Comparison of ENCODE assay signal across 17 cellular contexts in the genomic region with DNA sequence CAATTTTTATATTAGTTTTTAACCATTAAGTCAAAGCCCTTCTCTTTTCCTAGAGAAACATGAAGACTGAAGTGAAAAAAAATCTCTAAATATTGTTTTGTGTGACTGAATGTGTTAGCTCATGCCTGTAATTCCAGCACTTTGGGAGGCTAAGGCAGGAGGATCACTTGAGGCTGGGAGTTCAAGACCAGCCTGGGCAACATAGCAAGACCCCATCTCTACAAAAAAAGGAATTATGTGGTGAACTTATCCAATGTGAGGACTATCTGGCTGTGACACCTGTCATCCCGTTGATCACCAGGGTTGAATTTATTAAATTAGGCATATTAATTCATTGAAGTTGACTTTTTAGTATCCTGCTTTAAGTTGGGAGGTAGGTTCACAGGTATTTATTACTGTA. TPM values are rescaled to one million over a fixed set of nuclear protein-coding genes. Genes with fewer than 3 reads are reported as not detected.
DNase-seq lines count a peak whose midpoint lies in the region; ATAC-seq, FAIRE-seq and TF ChIP-seq lines count a peak whose summit lies in the region.
"Had no signal": no experiment of that assay in that cellular context is flagged by ENCODE, and none has a peak within 500 bp of the region (broad histone marks: within the 10 kb centered on the region; RNA-seq: fewer than 3 reads in every experiment).

No MANE protein-coding gene starts in this region.

- H3K79me2 ChIP-seq in HepG2 (ENCODE audit: insufficient read depth, low read length) (peaks cover 20% of the 10 kb centered on the region), KMS-11 (ENCODE audit: insufficient read depth, low read depth) (peaks cover 95% of the 10 kb centered on the region), H1 (ENCODE audit: control insufficient read depth in 1 of 2, insufficient read depth in 2 of 2, low read length in 2 of 2) (peaks cover 0 to 22% of the 10 kb centered on the region in 2 experiments; a peak in 1 of 4 replicates)

- no peak overlapping the region for H2BK15ac ChIP-seq in H1 (ENCODE audit: low read length)

- no peak overlapping the region for H4K5ac ChIP-seq in H1 (ENCODE audit: insufficient read length, low read depth, low read length)

- no peak overlapping the region for H3K23ac ChIP-seq in H1 (ENCODE audit: insufficient read length)

- no peak overlapping the region for H3K27ac ChIP-seq in HepG2 (ENCODE audit: extremely low read length, insufficient read depth, low read length)
- no peak overlapping the region for H3K27ac ChIP-seq in right lobe of liver
- H3K27ac ChIP-seq in KMS-11, result peak overlapping the region; percentile 15; the same call in 1 of the 2 replicates
- no peak overlapping the region for H3K27ac ChIP-seq in H1 (ENCODE audit: low read depth, low read length)
- H3K27ac ChIP-seq: BLaER1 treated with 17β-estradiol and CSF1 and Interleukin-3, amounts not matched to agents 10 nM and 100 nM had no signal

- H3K4me3 ChIP-seq in HepG2 (replicated peaks in 1 of 3; ENCODE audit: insufficient read depth in 1 of 3, low read depth in 2 of 3, low read length in 3 of 3) (no peak overlapping the region), right lobe of liver (no peak overlapping the region), KMS-11 (IDR thresholded peaks at IDR 0.05; ENCODE audit: insufficient read depth, low read depth, low read length) (no peak overlapping the region), H1 (ENCODE audit: extremely low read depth in 1 of 4, insufficient read depth in 2 of 4, low read depth in 3 of 4, low read length in 4 of 4) (no peak overlapping the region)
- H3K4me3 ChIP-seq: BLaER1 treated with 17β-estradiol and CSF1 and Interleukin-3, amounts not matched to agents 10 nM and 100 nM; HAP-1 had no signal

- no peak overlapping the region for H3K4ac ChIP-seq in H1 (replicated peaks; ENCODE audit: insufficient read length, low read depth, low read length)

- POLR2A ChIA-PET in HepG2 (lab: Yijun Ruan, JAX), result no interaction called here
- POLR2A ChIA-PET in H1 (lab: Charles Lee; ENCODE audit: partially characterized antibody), result interaction anchor here (0.8 to 1.5 kb wide), 2 partner anchors 8 to 12 kb away, joined by 3 to 5 read pairs; a partner anchor contains a TSS

- no peak overlapping the region for H3K4me3 Mint-ChIP-seq in T-helper 2 cell treated with Interferon-gamma antibody and Interleukin-4, amounts not matched to agents 5 μg/mL and 100 μg/mL, for 36 hours
- H3K4me3 Mint-ChIP-seq: B cell; CD8-positive, alpha-beta memory T cell had no signal

- no peak overlapping the region for H2BK5ac ChIP-seq in H1 (ENCODE audit: low read depth, low read length)

- H4K8ac ChIP-seq in H1 (ENCODE audit: extremely low read depth, insufficient read depth, low read length), result no peak overlapping the region

- 92% methylated on average over 1 of the region's 1 CpG for WGBS in HepG2 (ENCODE audit: low lambda C conversion rate)
- no CpG with 5 or more reads among the region's 1 CpG for WGBS in right lobe of liver (ENCODE audit: insufficient coverage, low coverage, low lambda C conversion rate, missing lambda C conversion rate)
- 100% methylated on average over 1 of the region's 1 CpG; no CpG with 5 or more reads in 1 of the 2 experiments for WGBS in H1 (ENCODE audit: extremely low coverage in 1 of 2, insufficient coverage in 1 of 2, insufficient read length in 1 of 2, insufficient replicate concordance in 2 of 2, low coverage in 1 of 2, low lambda C conversion rate in 2 of 2, missing lambda C conversion rate in 1 of 2), 2 experiments

- no peak overlapping the region for H3K14ac ChIP-seq in H1 (ENCODE audit: insufficient read length)

- intact Hi-C loops in HepG2 (cut with micrococcal nuclease; ENCODE audit: unreplicated experiment) (loop anchor here (5.0 kb wide), 1 partner anchor 185 kb away; a partner anchor contains a TSS), right lobe of liver (cut with DNase I) (loop anchor here in 1 of 2 donors (10.0 kb wide), 1 partner anchor 378 kb away; no protein-coding TSS in a partner anchor)

- H3K4me2 ChIP-seq in HepG2 (ENCODE audit: low read depth, low read length) (no peak overlapping the region), KMS-11 (no peak overlapping the region), H1 (ENCODE audit: insufficient read depth in 1 of 2, low read depth in 2 of 2, low read length in 2 of 2) (no peak overlapping the region)
- H3K4me2 ChIP-seq: BLaER1 treated with 17β-estradiol and CSF1 and Interleukin-3, amounts not matched to agents 10 nM and 100 nM had no signal

- no peak overlapping the region for H3K9ac ChIP-seq in HepG2 (ENCODE audit: insufficient read depth, low read depth, low read length)
- H3K9ac ChIP-seq in KMS-11, result no peak overlapping the region
- H3K9ac ChIP-seq in H1 (replicated peaks in 1 of 4; ENCODE audit: extremely low read depth in 1 of 4, low read depth in 3 of 4, low read length in 3 of 4), result no peak overlapping the region
- H3K9ac ChIP-seq: BLaER1 treated with 17β-estradiol and CSF1 and Interleukin-3, amounts not matched to agents 10 nM and 100 nM had no signal

- H3K4me1 ChIP-seq in HepG2 (ENCODE audit: insufficient read depth, low read length), result peaks cover 11% of the 10 kb centered on the region
- H3K4me1 ChIP-seq in right lobe of liver, result no peaks in the 10 kb centered on the region
- peaks cover 96% of the 10 kb centered on the region for H3K4me1 ChIP-seq in KMS-11 (ENCODE audit: low read depth, poor library complexity, severe bottlenecking)
- no peaks in the 10 kb centered on the region for H3K4me1 ChIP-seq in H1 (replicated peaks in 1 of 4; ENCODE audit: control insufficient read depth in 3 of 4, insufficient read depth in 4 of 4, low read length in 3 of 4)
- H3K4me1 ChIP-seq: HAP-1 had no signal

- H3K27me3 ChIP-seq in HepG2 (ENCODE audit: control insufficient read depth in 1 of 2, insufficient read depth in 2 of 2, low read length in 2 of 2) (no peaks in the 10 kb centered on the region), right lobe of liver (no peaks in the 10 kb centered on the region), KMS-11 (ENCODE audit: insufficient read depth, low read depth) (no peaks in the 10 kb centered on the region), H1 (replicated peaks in 1 of 4; ENCODE audit: control insufficient read depth in 3 of 4, extremely low read depth in 1 of 4, insufficient read depth in 3 of 4, low read length in 3 of 4) (no peaks in the 10 kb centered on the region)
- H3K27me3 ChIP-seq: BLaER1 treated with 17β-estradiol and CSF1 and Interleukin-3, amounts not matched to agents 10 nM and 100 nM had no signal

- H3K36me3 ChIP-seq in HepG2 (replicated peaks in 1 of 2; ENCODE audit: control insufficient read depth in 1 of 2, insufficient read depth in 2 of 2, low read length in 2 of 2) (peaks cover 4 to 47% of the 10 kb centered on the region in 2 experiments; a peak in 4 of 5 replicates), right lobe of liver (peaks cover 0 to 9% (median 1%) of the 10 kb centered on the region in 4 donors), KMS-11 (ENCODE audit: insufficient read depth) (peaks cover 62% of the 10 kb centered on the region), H1 (ENCODE audit: control insufficient read depth in 2 of 4, insufficient read depth in 4 of 4, low read length in 3 of 4) (peaks cover 14 to 84% (median 39%) of the 10 kb centered on the region in 4 experiments)

- ATAC-seq in HepG2 (no peak), right lobe of liver (no peak)

- H3K56ac ChIP-seq in H1 (replicated peaks; ENCODE audit: insufficient read length, low read depth, low read length), result no peak overlapping the region

- BruUV-seq in HepG2 (replicated peaks; lab: Mats Ljungman, UMichigan), result no TSS peak

- H3K9me3 ChIP-seq in HepG2 (ENCODE audit: low read length), result no peaks in the 10 kb centered on the region
- no peaks in the 10 kb centered on the region for H3K9me3 ChIP-seq in right lobe of liver
- no peaks in the 10 kb centered on the region for H3K9me3 ChIP-seq in H1 (ENCODE audit: insufficient read depth in 2 of 2, low read depth in 1 of 2, low read length in 1 of 2)
- H3K9me3 ChIP-seq: BLaER1 treated with 17β-estradiol and CSF1 and Interleukin-3, amounts not matched to agents 10 nM and 100 nM; HAP-1 had no signal

- FAIRE-seq in HepG2 (lab: Jason Lieb, UNC), result no peak
- FAIRE-seq in H1 (lab: Jason Lieb, UNC), result no peak
- FAIRE-seq: D721Med, GM12891, GM19239 had no signal

- CTCF ChIA-PET in HepG2 (lab: Yijun Ruan, JAX; ENCODE audit: low intra/inter-chr PET ratio, low total read pairs) (no interaction called here), H1 (lab: Charles Lee; ENCODE audit: partially characterized antibody) (interaction anchor here (0.6 to 2.1 kb wide), 8 partner anchors 13 to 594 kb away, joined by 3 to 8 read pairs (median 4); no protein-coding TSS in a partner anchor)

- H3K4me1 Mint-ChIP-seq in T-helper 2 cell treated with Interferon-gamma antibody and Interleukin-4, amounts not matched to agents 5 μg/mL and 100 μg/mL, for 36 hours (ENCODE audit: low read depth), result peaks cover 51% of the 10 kb centered on the region
- H3K4me1 Mint-ChIP-seq: B cell had no signal

- H4K20me1 ChIP-seq in HepG2 (ENCODE audit: insufficient read depth, low read length) (no peaks in the 10 kb centered on the region; the same call in 1 of the 2 replicates), KMS-11 (ENCODE audit: insufficient read depth) (peaks cover 40% of the 10 kb centered on the region; the same call in 1 of the 2 replicates), H1 (replicated peaks in 1 of 2; ENCODE audit: control insufficient read depth in 1 of 2, insufficient read depth in 2 of 2, low read length in 2 of 2) (peaks cover 5 to 7% of the 10 kb centered on the region in 2 experiments)

- TF ChIP-seq EP300 in HepG2 (IDR thresholded peaks at IDR 0.05; ENCODE audit: low read depth in 2 of 2, low read length in 2 of 2) (no peak), HepG2 (CRISPR knock-in tag; IDR thresholded peaks at IDR 0.05; ENCODE audit: borderline replicate concordance) (no peak), H1 (IDR thresholded peaks at IDR 0.05; ENCODE audit: borderline replicate concordance in 1 of 2, low read depth in 2 of 2, low read length in 2 of 2) (no peak)

- H3K27ac Mint-ChIP-seq in T-helper 2 cell treated with Interferon-gamma antibody and Interleukin-4, amounts not matched to agents 5 μg/mL and 100 μg/mL, for 36 hours, result no peak overlapping the region

- no peaks in the 10 kb centered on the region for H3K27me3 Mint-ChIP-seq in T-helper 2 cell treated with Interferon-gamma antibody and Interleukin-4, amounts not matched to agents 5 μg/mL and 100 μg/mL, for 36 hours (ENCODE audit: low read depth)
- H3K27me3 Mint-ChIP-seq: B cell; CD8-positive, alpha-beta memory T cell had no signal

- H2AK5ac ChIP-seq in H1 (ENCODE audit: low read depth, low read length), result no peak overlapping the region

- no peaks in the 10 kb centered on the region for H3K9me3 Mint-ChIP-seq in T-helper 2 cell treated with Interferon-gamma antibody and Interleukin-4, amounts not matched to agents 5 μg/mL and 100 μg/mL, for 36 hours
- H3K9me3 Mint-ChIP-seq: CD8-positive, alpha-beta memory T cell had no signal

- no peak overlapping the region for H3K18ac ChIP-seq in H1 (ENCODE audit: extremely low read depth, low read length)

- no peak overlapping the region for H2BK120ac ChIP-seq in H1 (replicated peaks; ENCODE audit: low read depth, low read length)

- no peaks in the 10 kb centered on the region for H3K23me2 ChIP-seq in H1 (ENCODE audit: low read depth, low read length)

- no peak overlapping the region for H2BK20ac ChIP-seq in H1 (ENCODE audit: low read length)

- DNase-seq in HepG2 (ENCODE audit: low spot score), result no peak
- DNase-seq in right lobe of liver, result no peak
- DNase-seq in H1 (ENCODE audit: low read depth in 1 of 2, low spot score in 2 of 2), result no peak
- no peak for DNase-seq in T-helper 2 cell treated with Interferon-gamma antibody and Interleukin-4, amounts not matched to agents 5 μg/mL and 100 μg/mL, for 36 hours (ENCODE audit: low spot score)
- no peak for DNase-seq in central memory CD4-positive, alpha-beta T cell
- DNase-seq in NCI-H1105 treated with DMSO at 0.1 percent for 48 hours (lab: John Stamatoyannopoulos, UW), result no peak
- DNase-seq: 8988T; CD8-positive, alpha-beta memory T cell; COR-L47 had no signal

- peaks cover 71% of the 10 kb centered on the region for H3K36me3 Mint-ChIP-seq in T-helper 2 cell treated with Interferon-gamma antibody and Interleukin-4, amounts not matched to agents 5 μg/mL and 100 μg/mL, for 36 hours (ENCODE audit: low read depth)

- H2AFZ ChIP-seq in HepG2 (ENCODE audit: low read length) (no peak overlapping the region), KMS-11 (ENCODE audit: low read depth) (no peak overlapping the region), H1 (ENCODE audit: low read length) (no peak overlapping the region)

- TF ChIP-seq CTCF in HepG2 (CRISPR knock-in tag; IDR thresholded peaks at IDR 0.05) (no peak), right lobe of liver (IDR thresholded peaks at IDR 0.05) (no peak), KMS-11 (conservative IDR thresholded peaks at IDR 0.05; ENCODE audit: low read depth, low read length) (no peak), H1 (IDR thresholded peaks at IDR 0.05; ENCODE audit: control extremely low read depth in 1 of 3, insufficient read depth in 1 of 3, low read depth in 1 of 3, low read length in 3 of 3) (no peak)

- H4K91ac ChIP-seq in H1 (replicated peaks; ENCODE audit: insufficient read length, low read length), result no peak overlapping the region

- in situ Hi-C loops in HepG2 (cut with HindIII; ENCODE audit: extremely low pct_ligation_motif_present, low pct_unique_long_range_greater_than_20kb), result loop anchor here (5.0 to 25.0 kb wide), 2 partner anchors 250 to 375 kb away; no protein-coding TSS in a partner anchor

- TF ChIP-seq RAD21 in HepG2 (CRISPR knock-in tag; IDR thresholded peaks at IDR 0.05) (no peak), H1 (IDR thresholded peaks at IDR 0.05 in 1 of 2, conservative IDR thresholded peaks at IDR 0.05 in 1 of 2; ENCODE audit: low read depth in 2 of 2, low read length in 2 of 2) (no peak)

- H3K79me1 ChIP-seq in H1 (ENCODE audit: low read depth, low read length), result no peaks in the 10 kb centered on the region

- TF ChIP-seq POLR2A in HepG2 (IDR thresholded peaks at IDR 0.05; ENCODE audit: insufficient read depth in 1 of 2, low read depth in 2 of 2, low read length in 2 of 2) (no peak), right lobe of liver (IDR thresholded peaks at IDR 0.05) (no peak), H1 (IDR thresholded peaks at IDR 0.05; ENCODE audit: control extremely low read depth in 1 of 2, low read depth in 2 of 2, low read length in 2 of 2) (no peak)

- no peak overlapping the region for H2BK12ac ChIP-seq in H1 (ENCODE audit: low read depth, low read length)

RNA-seq across cellular contexts. Expression of a gene that starts 13.0 kb away (rescaled TPM):
- total RNA-seq in HepG2 (2016; rRNA removed; fragmentation: Illumina TruSeq; extraction: Trizol) (74.3 and 95.5 TPM in 2 replicates), right lobe of liver (10 to 100 TPM; 11.3 to 26.7 (median 18.1) TPM)
- total RNA-seq in HepG2 (2016; cell fraction: cytosol; rRNA removed; fragmentation: Illumina TruSeq; extraction: Trizol; ENCODE audit: low read depth), result 17.3 and 21.1 TPM in 2 replicates
- 73.4 and 93.4 TPM in 2 replicates for total RNA-seq in HepG2 (2016; cell fraction: insoluble cytoplasmic fraction; rRNA removed; fragmentation: Illumina TruSeq; extraction: Trizol)
- 21.8 and 22.6 TPM in 2 replicates for total RNA-seq in HepG2 (2016; cell fraction: membrane; rRNA removed; fragmentation: Illumina TruSeq; extraction: Trizol)
- total RNA-seq in HepG2 (2016; cell fraction: nucleus; rRNA removed; fragmentation: Illumina TruSeq; extraction: Trizol), result 146 and 159 TPM in 2 replicates
- polyA plus RNA-seq in HepG2 (2011; rRNA removed) (11.3 and 19.2 TPM in 2 replicates), H1 (2011; rRNA removed) (26.6 and 34.0 TPM in 2 replicates)
- 7.0 and 7.5 TPM in 2 replicates for polyA plus RNA-seq in HepG2 (2011; cell fraction: cytosol; rRNA removed)
- 40.4 and 51.2 TPM in 2 replicates for polyA plus RNA-seq in HepG2 (2011; cell fraction: nucleus; rRNA removed)
- polyA plus RNA-seq in HepG2 (2012), result 24.6 and 42.3 TPM in 2 replicates
- 2.4 and 3.2 TPM in 2 replicates for polyA plus RNA-seq in HepG2 (2016; cell fraction: cytosol; fragmentation: Illumina TruSeq; extraction: Trizol; ENCODE audit: low read depth)
- polyA plus RNA-seq in HepG2 (2016; cell fraction: insoluble cytoplasmic fraction; fragmentation: Illumina TruSeq; extraction: Trizol; ENCODE audit: low read depth), result 86.5 and 87.7 TPM in 2 replicates
- 7.4 and 11.1 TPM in 2 replicates for polyA plus RNA-seq in HepG2 (2016; cell fraction: membrane; fragmentation: Illumina TruSeq; extraction: Trizol; ENCODE audit: low read depth)
- polyA plus RNA-seq in HepG2 (2016; cell fraction: nucleus; fragmentation: Illumina TruSeq; extraction: Trizol; ENCODE audit: insufficient read depth, low read depth), result 234 and 235 TPM in 2 replicates
- 13.1 and 61.1 TPM in 2 replicates for polyA minus RNA-seq in HepG2 (2011; rRNA and poly(A)+ RNA removed; ENCODE audit: low replicate concordance)
- 8.1 and 11.8 TPM in 2 replicates for polyA minus RNA-seq in HepG2 (2011; cell fraction: cytosol; rRNA and poly(A)+ RNA removed)
- 124 and 194 TPM in 2 replicates for polyA minus RNA-seq in HepG2 (2011; cell fraction: nucleus; rRNA and poly(A)+ RNA removed)
- 118 and 129 TPM in 2 replicates for total RNA-seq in H1 (2021; fragmentation: NEBNext Ultra II Directional; extraction: Animal tissue kit (Norgen Biotek cat#: 25700))
- polyA plus RNA-seq in H1 (2011; cell fraction: cytosol; rRNA removed), result 43.2 TPM
- 61.2 TPM for polyA plus RNA-seq in H1 (2011; cell fraction: nucleus; rRNA removed)
- polyA plus RNA-seq in H1 (2012, experiment 1 of 2), result 56.6 to 115 TPM (median 74.1 TPM) in 4 replicates
- polyA plus RNA-seq in H1 (2012, experiment 2 of 2), result 7.9 TPM
- 291 TPM for polyA plus RNA-seq in H1 (2013, experiment 1 of 2)
- polyA plus RNA-seq in H1 (2013, experiment 2 of 2), result 273 TPM
- 20.3 and 25.7 TPM in 2 replicates for polyA minus RNA-seq in H1 (2011; rRNA and poly(A)+ RNA removed)
- 53.5 TPM for polyA minus RNA-seq in H1 (2011; cell fraction: cytosol; rRNA and poly(A)+ RNA removed)
- 131 TPM for polyA minus RNA-seq in H1 (2011; cell fraction: nucleus; rRNA and poly(A)+ RNA removed)

RNA-seq across cellular contexts. Expression of a gene that starts 13.5 kb away (rescaled TPM):
- total RNA-seq in HepG2 (2016; rRNA removed; fragmentation: Illumina TruSeq; extraction: Trizol), result 15.7 and 21.4 TPM in 2 replicates
- 13.2 and 13.4 TPM in 2 replicates for total RNA-seq in HepG2 (2016; cell fraction: cytosol; rRNA removed; fragmentation: Illumina TruSeq; extraction: Trizol; ENCODE audit: low read depth)
- total RNA-seq in HepG2 (2016; cell fraction: insoluble cytoplasmic fraction; rRNA removed; fragmentation: Illumina TruSeq; extraction: Trizol), result 18.4 and 19.8 TPM in 2 replicates
- total RNA-seq in HepG2 (2016; cell fraction: membrane; rRNA removed; fragmentation: Illumina TruSeq; extraction: Trizol), result 11.8 and 13.7 TPM in 2 replicates
- total RNA-seq in HepG2 (2016; cell fraction: nucleus; rRNA removed; fragmentation: Illumina TruSeq; extraction: Trizol), result 23.1 and 27.3 TPM in 2 replicates
- 8.6 and 11.4 TPM in 2 replicates for polyA plus RNA-seq in HepG2 (2011; rRNA removed)
- 2.1 and 3.8 TPM in 2 replicates for polyA plus RNA-seq in HepG2 (2011; cell fraction: cytosol; rRNA removed)
- 14.1 and 16.0 TPM in 2 replicates for polyA plus RNA-seq in HepG2 (2011; cell fraction: nucleus; rRNA removed)
- 9.9 and 12.0 TPM in 2 replicates for polyA plus RNA-seq in HepG2 (2012)
- polyA plus RNA-seq in HepG2 (2016; cell fraction: cytosol; fragmentation: Illumina TruSeq; extraction: Trizol; ENCODE audit: low read depth), result 0.86 and 0.87 TPM in 2 replicates
- polyA plus RNA-seq in HepG2 (2016; cell fraction: insoluble cytoplasmic fraction; fragmentation: Illumina TruSeq; extraction: Trizol; ENCODE audit: low read depth), result 11.9 and 14.1 TPM in 2 replicates
- polyA plus RNA-seq in HepG2 (2016; cell fraction: membrane; fragmentation: Illumina TruSeq; extraction: Trizol; ENCODE audit: low read depth), result 3.3 and 3.9 TPM in 2 replicates
- 45.6 and 47.5 TPM in 2 replicates for polyA plus RNA-seq in HepG2 (2016; cell fraction: nucleus; fragmentation: Illumina TruSeq; extraction: Trizol; ENCODE audit: insufficient read depth, low read depth)
- polyA minus RNA-seq in HepG2 (2011; rRNA and poly(A)+ RNA removed; ENCODE audit: low replicate concordance), result 3.5 and 7.7 TPM in 2 replicates
- 11.2 and 11.4 TPM in 2 replicates for polyA minus RNA-seq in HepG2 (2011; cell fraction: cytosol; rRNA and poly(A)+ RNA removed)
- 32.2 and 33.3 TPM in 2 replicates for polyA minus RNA-seq in HepG2 (2011; cell fraction: nucleus; rRNA and poly(A)+ RNA removed)
- 10 to 100 TPM in 2 of 6 experiments, 1 to 10 TPM in 4; 6.7 to 13.7 (median 8.5) TPM for total RNA-seq in right lobe of liver
- 22.4 and 25.9 TPM in 2 replicates for total RNA-seq in H1 (2021; fragmentation: NEBNext Ultra II Directional; extraction: Animal tissue kit (Norgen Biotek cat#: 25700))
- polyA plus RNA-seq in H1 (2011; rRNA removed), result 4.1 and 7.2 TPM in 2 replicates
- 13.3 TPM for polyA plus RNA-seq in H1 (2011; cell fraction: cytosol; rRNA removed)
- 5.9 TPM for polyA plus RNA-seq in H1 (2011; cell fraction: nucleus; rRNA removed)
- polyA plus RNA-seq in H1 (2012, experiment 1 of 2), result 11.1 to 24.6 TPM (median 15.9 TPM) in 4 replicates
- polyA plus RNA-seq in H1 (2012, experiment 2 of 2), result 0.66 TPM
- polyA plus RNA-seq in H1 (2013, experiment 1 of 2), result 15.1 TPM
- 14.0 TPM for polyA plus RNA-seq in H1 (2013, experiment 2 of 2)
- polyA minus RNA-seq in H1 (2011; rRNA and poly(A)+ RNA removed), result 6.4 and 9.8 TPM in 2 replicates
- 6.2 TPM for polyA minus RNA-seq in H1 (2011; cell fraction: cytosol; rRNA and poly(A)+ RNA removed)
- 31.9 TPM for polyA minus RNA-seq in H1 (2011; cell fraction: nucleus; rRNA and poly(A)+ RNA removed)

RNA-seq across cellular contexts. Expression of a gene that starts 37.1 kb away (rescaled TPM):
- total RNA-seq in HepG2 (2016; rRNA removed; fragmentation: Illumina TruSeq; extraction: Trizol), result 3.2 and 4.1 TPM in 2 replicates
- total RNA-seq in HepG2 (2016; cell fraction: cytosol; rRNA removed; fragmentation: Illumina TruSeq; extraction: Trizol; ENCODE audit: low read depth), result 0.62 and 0.91 TPM in 2 replicates
- total RNA-seq in HepG2 (2016; cell fraction: insoluble cytoplasmic fraction; rRNA removed; fragmentation: Illumina TruSeq; extraction: Trizol), result 2.5 and 4.0 TPM in 2 replicates
- total RNA-seq in HepG2 (2016; cell fraction: membrane; rRNA removed; fragmentation: Illumina TruSeq; extraction: Trizol), result 2.5 and 2.9 TPM in 2 replicates
- total RNA-seq in HepG2 (2016; cell fraction: nucleus; rRNA removed; fragmentation: Illumina TruSeq; extraction: Trizol), result 2.6 TPM in 2 replicates
- 0.91 and 1.3 TPM in 2 replicates for polyA plus RNA-seq in HepG2 (2011; rRNA removed)
- polyA plus RNA-seq in HepG2 (2011; cell fraction: cytosol; rRNA removed), result 0.40 and 0.79 TPM in 2 replicates
- 0.48 and 0.62 TPM in 2 replicates for polyA plus RNA-seq in HepG2 (2011; cell fraction: nucleus; rRNA removed)
- 0.97 and 1.5 TPM in 2 replicates for polyA plus RNA-seq in HepG2 (2012)
- polyA plus RNA-seq in HepG2 (2016; cell fraction: cytosol; fragmentation: Illumina TruSeq; extraction: Trizol; ENCODE audit: low read depth), result 0.18 and 0.19 TPM in 2 replicates
- polyA plus RNA-seq in HepG2 (2016; cell fraction: insoluble cytoplasmic fraction; fragmentation: Illumina TruSeq; extraction: Trizol; ENCODE audit: low read depth), result 1.6 TPM in 2 replicates
- polyA plus RNA-seq in HepG2 (2016; cell fraction: membrane; fragmentation: Illumina TruSeq; extraction: Trizol; ENCODE audit: low read depth), result 0.60 and 0.63 TPM in 2 replicates
- 2.7 and 2.9 TPM in 2 replicates for polyA plus RNA-seq in HepG2 (2016; cell fraction: nucleus; fragmentation: Illumina TruSeq; extraction: Trizol; ENCODE audit: insufficient read depth, low read depth)
- polyA minus RNA-seq in HepG2 (2011; rRNA and poly(A)+ RNA removed; ENCODE audit: low replicate concordance), result 0.92 and 2.9 TPM in 2 replicates
- 1.6 TPM in 2 replicates for polyA minus RNA-seq in HepG2 (2011; cell fraction: cytosol; rRNA and poly(A)+ RNA removed)
- polyA minus RNA-seq in HepG2 (2011; cell fraction: nucleus; rRNA and poly(A)+ RNA removed), result 2.1 and 3.1 TPM in 2 replicates
- under 1 TPM; 0.07 to 0.56 (median 0.31) TPM for total RNA-seq in right lobe of liver
- total RNA-seq in H1 (2021; fragmentation: NEBNext Ultra II Directional; extraction: Animal tissue kit (Norgen Biotek cat#: 25700)), result 53.4 and 57.8 TPM in 2 replicates
- 7.8 and 11.6 TPM in 2 replicates for polyA plus RNA-seq in H1 (2011; rRNA removed)
- polyA plus RNA-seq in H1 (2011; cell fraction: cytosol; rRNA removed), result 12.7 TPM
- 6.7 TPM for polyA plus RNA-seq in H1 (2011; cell fraction: nucleus; rRNA removed)
- 11.1 to 24.4 TPM (median 17.0 TPM) in 4 replicates for polyA plus RNA-seq in H1 (2012, experiment 1 of 2)
- 3.8 TPM for polyA plus RNA-seq in H1 (2012, experiment 2 of 2)
- 31.0 TPM for polyA plus RNA-seq in H1 (2013, experiment 1 of 2)
- 33.7 TPM for polyA plus RNA-seq in H1 (2013, experiment 2 of 2)
- 20.5 and 32.5 TPM in 2 replicates for polyA minus RNA-seq in H1 (2011; rRNA and poly(A)+ RNA removed)
- 18.6 TPM for polyA minus RNA-seq in H1 (2011; cell fraction: cytosol; rRNA and poly(A)+ RNA removed)
- 20.5 TPM for polyA minus RNA-seq in H1 (2011; cell fraction: nucleus; rRNA and poly(A)+ RNA removed)
- total RNA-seq: H4 had no signal

Comparison
In these comparisons a context has a peak if more than half of its experiments do, and no peak if none do; other contexts are left out.
1. RNA of a gene that starts 37.1 kb away (total RNA-seq): 53.4 to 57.8 TPM in H1; 0.62 to 4.1 TPM in HepG2 and 0.07 to 0.56 TPM in right lobe of liver; every median in the first group is over 10 times any median in the second.